In genomic region chr16:73011926-73012325, GRCh38 we compare ENCODE assay signal across 20 cellular contexts. TPM values are rescaled to one million over a fixed set of nuclear protein-coding genes. Genes with fewer than 3 reads are reported as not detected.
DNase-seq lines count a peak whose midpoint lies in the region; ATAC-seq and TF ChIP-seq lines count a peak whose summit lies in the region.
"Had no signal": no experiment of that assay in that cellular context is flagged by ENCODE, and none has a peak within 500 bp of the region (broad histone marks: within the 10 kb centered on the region; RNA-seq: fewer than 3 reads in every experiment).

No MANE protein-coding gene starts in this region.

- no peak overlapping the region for H3K9ac ChIP-seq in SK-N-SH

- DNase-seq in SK-N-SH (no peak), NCI-H2196 (lab: John Stamatoyannopoulos, UW; ENCODE audit: unreplicated experiment) (peak; percentile 59), brain microvascular endothelial cell (no peak), gastrocnemius medialis (peak; percentile 72 to 84), T-cell (no peak)
- DNase-seq: activated B cell treated with CpG ODN at 0.5 μM for 24 hours; amniotic stem cell; CD4-positive, CD25-positive, alpha-beta regulatory T cell; cerebellar nuclear complex; DND-41; hypothalamus; kidney glomerular epithelial cell; MM.1S; NCI-H2081 treated with DMSO at 0.1 percent for 48 hours; stimulated activated naive CD8-positive, alpha-beta T cell treated with anti-CD3 and anti-CD28 coated beads, Interleukin-15, amount 100 ng/mL, for 72 hours had no signal

- H3K4me3 ChIP-seq in SK-N-SH (ENCODE audit: low read depth in 2 of 2, low read length in 1 of 2) (no peak overlapping the region), brain microvascular endothelial cell (ENCODE audit: low read depth, low read length) (no peak overlapping the region), gastrocnemius medialis (peak overlapping the region in 1 of 4 donors; percentile 28)

- no peaks in the 10 kb centered on the region for H3K36me3 ChIP-seq in SK-N-SH (replicated peaks in 1 of 2; ENCODE audit: control insufficient read depth in 1 of 2, insufficient read depth in 2 of 2, low read length in 1 of 2)
- no peaks in the 10 kb centered on the region for H3K36me3 ChIP-seq in brain microvascular endothelial cell (replicated peaks)
- H3K36me3 ChIP-seq in gastrocnemius medialis, result no peaks in the 10 kb centered on the region

- H3K9me3 ChIP-seq in SK-N-SH, result no peaks in the 10 kb centered on the region
- no peaks in the 10 kb centered on the region for H3K9me3 ChIP-seq in gastrocnemius medialis

- TF ChIP-seq EP300 in SK-N-SH (IDR thresholded peaks at IDR 0.05; ENCODE audit: borderline replicate concordance in 1 of 2, low read depth in 1 of 2, low read length in 1 of 2), result no peak

- no peak for TF ChIP-seq RAD21 in SK-N-SH (IDR thresholded peaks at IDR 0.05; ENCODE audit: low read length)

- no peaks in the 10 kb centered on the region for H3K27me3 Mint-ChIP-seq in T-cell
- H3K27me3 Mint-ChIP-seq: activated B cell treated with CpG ODN at 0.5 μM for 24 hours had no signal

- WGBS in SK-N-SH (ENCODE audit: low lambda C conversion rate), result 95% methylated on average over 4 of the region's 4 CpGs

- H2AFZ ChIP-seq in SK-N-SH (ENCODE audit: low read depth), result no peak overlapping the region

- POLR2A ChIA-PET in SK-N-SH (lab: Yijun Ruan, JAX), result no interaction called here
- POLR2A ChIA-PET in T-cell (lab: Charles Lee), result no interaction called here

- peaks cover 47% of the 10 kb centered on the region for H4K20me1 ChIP-seq in SK-N-SH (ENCODE audit: insufficient read depth)

- H3K4me3 Mint-ChIP-seq in T-cell, result no peak overlapping the region
- H3K4me3 Mint-ChIP-seq: activated B cell treated with CpG ODN at 0.5 μM for 24 hours; activated T-helper 17 cell treated with anti-CD3 and anti-CD28 coated beads, Interleukin-2, amount 50 U/mL, for 72 hours; mesothelial cell of epicardium; stimulated activated naive CD8-positive, alpha-beta T cell treated with anti-CD3 and anti-CD28 coated beads, Interleukin-15, amount 100 ng/mL, for 72 hours had no signal

- peaks cover 98% of the 10 kb centered on the region for H3K79me2 ChIP-seq in SK-N-SH (ENCODE audit: insufficient read depth)

- H3K27ac Mint-ChIP-seq in T-cell, result no peak overlapping the region
- H3K27ac Mint-ChIP-seq: activated B cell treated with CpG ODN at 0.5 μM for 24 hours; activated T-helper 17 cell treated with anti-CD3 and anti-CD28 coated beads, Interleukin-2, amount 50 U/mL, for 72 hours; CD4-positive, CD25-positive, alpha-beta regulatory T cell; mesothelial cell of epicardium; stimulated activated naive CD8-positive, alpha-beta T cell treated with anti-CD3 and anti-CD28 coated beads, Interleukin-15, amount 100 ng/mL, for 72 hours had no signal

- H3F3A ChIP-seq in SK-N-SH (replicated peaks; ENCODE audit: insufficient read depth), result no peaks in the 10 kb centered on the region

- peaks cover 6 to 10% of the 10 kb centered on the region in 2 experiments; a peak in 2 of 4 replicates for H3K4me1 ChIP-seq in SK-N-SH (ENCODE audit: control insufficient read depth in 1 of 2, insufficient read depth in 2 of 2, low read depth in 1 of 2, low read length in 1 of 2)
- peaks cover 76 to 84% of the 10 kb centered on the region in 2 donors for H3K4me1 ChIP-seq in gastrocnemius medialis

- CTCF ChIA-PET in SK-N-SH (lab: Yijun Ruan, JAX), result interaction anchor here (0.6 to 2.9 kb wide), 6 partner anchors 10 to 1735 kb away, joined by 3 to 13 read pairs (median 4); no protein-coding TSS in a partner anchor
- CTCF ChIA-PET in T-cell (lab: Charles Lee), result no interaction called here

- in situ Hi-C loops in brain microvascular endothelial cell (cut with HindIII; ENCODE audit: low pct_ligation_motif_present, low sequenced_read_pairs) (no loop called here), gastrocnemius medialis (cut with MboI; ENCODE audit: low sequenced_read_pairs in 4 of 4) (no loop called here)

- TF ChIP-seq CTCF in SK-N-SH (IDR thresholded peaks at IDR 0.05), result 0 out of 2 replicates have a peak, but pooled peaks have one; percentile 9
- TF ChIP-seq CTCF in brain microvascular endothelial cell (IDR thresholded peaks at IDR 0.05; ENCODE audit: low read depth, low read length, missing control alignments), result peak; percentile 15
- peak in 4 of 5 experiments; percentile 20 to 47 (median 36) for TF ChIP-seq CTCF in gastrocnemius medialis (IDR thresholded peaks at IDR 0.05 in 4 of 5, conservative IDR thresholded peaks at IDR 0.05 in 1 of 5)

- ATAC-seq in SK-N-SH treated with all-trans-retinoic acid at 6 μM for 48 hours (no peak), gastrocnemius medialis (peak; percentile 86 to 87), HG02973 (IDR thresholded peaks at IDR 0.05; ENCODE audit: unreplicated experiment) (no peak), HG02870 (IDR thresholded peaks at IDR 0.05; ENCODE audit: unreplicated experiment) (no peak), T-cell (replicated peaks in 1 of 4) (no peak)
- ATAC-seq: activated T-helper 17 cell treated with anti-CD3 and anti-CD28 coated beads, Interleukin-2, amount 50 U/mL, for 72 hours; stimulated activated naive CD8-positive, alpha-beta T cell treated with anti-CD3 and anti-CD28 coated beads, Interleukin-15, amount 100 ng/mL, for 72 hours had no signal

- H3K4me1 Mint-ChIP-seq in T-cell, result no peaks in the 10 kb centered on the region
- H3K4me1 Mint-ChIP-seq: activated T-helper 17 cell treated with anti-CD3 and anti-CD28 coated beads, Interleukin-2, amount 50 U/mL, for 72 hours; CD4-positive, CD25-positive, alpha-beta regulatory T cell; stimulated activated naive CD8-positive, alpha-beta T cell treated with anti-CD3 and anti-CD28 coated beads, Interleukin-15, amount 100 ng/mL, for 72 hours had no signal

- no peaks in the 10 kb centered on the region for H3K9me2 ChIP-seq in SK-N-SH

- no peak overlapping the region for H3K4me2 ChIP-seq in SK-N-SH

- no peaks in the 10 kb centered on the region for H3K9me3 Mint-ChIP-seq in T-cell
- H3K9me3 Mint-ChIP-seq: activated B cell treated with CpG ODN at 0.5 μM for 24 hours; activated T-helper 17 cell treated with anti-CD3 and anti-CD28 coated beads, Interleukin-2, amount 50 U/mL, for 72 hours; mesothelial cell of epicardium; stimulated activated naive CD8-positive, alpha-beta T cell treated with anti-CD3 and anti-CD28 coated beads, Interleukin-15, amount 100 ng/mL, for 72 hours had no signal

- H3K36me3 Mint-ChIP-seq in T-cell, result no peaks in the 10 kb centered on the region
- H3K36me3 Mint-ChIP-seq: CD4-positive, CD25-positive, alpha-beta regulatory T cell; mesothelial cell of epicardium had no signal

- H3K27ac ChIP-seq in SK-N-SH (ENCODE audit: low read depth in 2 of 2, low read length in 1 of 2) (no peak overlapping the region), brain microvascular endothelial cell (no peak overlapping the region), gastrocnemius medialis (peak overlapping the region; percentile 75 to 83 (median 81))

- intact Hi-C loops in gastrocnemius medialis (cut with DNase I; ENCODE audit: low total_unique reads), result loop anchor here (1.0 to 2.0 kb wide), 2 partner anchors 73 to 180 kb away; no protein-coding TSS in a partner anchor

- peak; percentile 12 to 36 for TF ChIP-seq POLR2A in gastrocnemius medialis (IDR thresholded peaks at IDR 0.05)

- no peaks in the 10 kb centered on the region for H3K27me3 ChIP-seq in SK-N-SH (ENCODE audit: insufficient read depth)
- H3K27me3 ChIP-seq in brain microvascular endothelial cell (replicated peaks), result no peaks in the 10 kb centered on the region
- no peaks in the 10 kb centered on the region for H3K27me3 ChIP-seq in gastrocnemius medialis

TF ChIP-seq in SK-N-SH, 30 proteins besides CTCF, POLR2A, EP300 and RAD21 (continues in another document):
- TF ChIP-seq GATA2 (CRISPR knock-in tag; IDR thresholded peaks at IDR 0.05), result no peak
- TF ChIP-seq GABPA (IDR thresholded peaks at IDR 0.05; ENCODE audit: low read depth), result no peak
- TF ChIP-seq MXI1 (IDR thresholded peaks at IDR 0.05; ENCODE audit: low read depth, low read length), result no peak
- TF ChIP-seq RFX5 (IDR thresholded peaks at IDR 0.05; ENCODE audit: low read length), result no peak
- no peak for TF ChIP-seq NFIC (IDR thresholded peaks at IDR 0.05; ENCODE audit: borderline replicate concordance)
- TF ChIP-seq SIN3A (IDR thresholded peaks at IDR 0.05; ENCODE audit: borderline replicate concordance, low read depth, low read length), result no peak
- no peak for TF ChIP-seq FOXJ3 (CRISPR knock-in tag; IDR thresholded peaks at IDR 0.05)
- TF ChIP-seq TCF12 (IDR thresholded peaks at IDR 0.05), result no peak

TF ChIP-seq in SK-N-SH treated with all-trans-retinoic acid at 6 μM for 48 hours, 23 proteins besides CTCF, POLR2A, EP300 and RAD21 (continues in another document):
- TF ChIP-seq ZNF8 (CRISPR knock-in tag; IDR thresholded peaks at IDR 0.05), result no peak
- TF ChIP-seq SNAI2 (CRISPR knock-in tag; IDR thresholded peaks at IDR 0.05), result no peak
- no peak for TF ChIP-seq ZNF70 (CRISPR knock-in tag; IDR thresholded peaks at IDR 0.05)
- no peak for TF ChIP-seq TOX (CRISPR knock-in tag; IDR thresholded peaks at IDR 0.05; ENCODE audit: borderline replicate concordance)
- TF ChIP-seq ZFP30 (CRISPR knock-in tag; IDR thresholded peaks at IDR 0.05), result no peak
- TF ChIP-seq ZFP3 (CRISPR knock-in tag; IDR thresholded peaks at IDR 0.05), result no peak
- TF ChIP-seq PPARA (CRISPR knock-in tag; IDR thresholded peaks at IDR 0.05; ENCODE audit: borderline replicate concordance), result no peak
- TF ChIP-seq GLIS3 (CRISPR knock-in tag; IDR thresholded peaks at IDR 0.05), result no peak
- no peak for TF ChIP-seq RARB (CRISPR knock-in tag; IDR thresholded peaks at IDR 0.05)
- TF ChIP-seq POU6F1 (CRISPR knock-in tag; IDR thresholded peaks at IDR 0.05; ENCODE audit: borderline replicate concordance, low read depth), result no peak

RNA-seq across cellular contexts. Expression of gene ZFHX3, which starts 36.0 kb away (rescaled TPM):
- polyA plus RNA-seq in SK-N-SH (2012; rRNA removed), result 1.9 and 2.0 TPM in 2 replicates
- polyA plus RNA-seq in SK-N-SH (2012; cell fraction: cytosol; rRNA removed), result 1.9 and 2.0 TPM in 2 replicates
- polyA plus RNA-seq in SK-N-SH (2012; cell fraction: nucleus; rRNA removed), result 4.1 and 5.0 TPM in 2 replicates
- 10 to 100 TPM; 14.0 to 28.5 (median 27.3) TPM for total RNA-seq in gastrocnemius medialis
- 1 to 10 TPM in 3 of 5 donors, under 1 TPM in 2; 0.35 to 2.1 (median 1.0) TPM for total RNA-seq in T-cell

Comparison
In these comparisons a context has a peak if more than half of its experiments do, and no peak if none do; other contexts are left out.
1. DNase-seq: peak in NCI-H2196 (single experiment) and gastrocnemius medialis (2 of 2); none in SK-N-SH (single experiment), brain microvascular endothelial cell (single experiment) and T-cell (0 of 34).
2. H3K27ac ChIP-seq: peak in gastrocnemius medialis (4 of 4); none in SK-N-SH (0 of 2) and brain microvascular endothelial cell (single experiment).
3. ATAC-seq: peak in gastrocnemius medialis (2 of 2); none in SK-N-SH treated with all-trans-retinoic acid at 6 μM for 48 hours (single experiment), HG02973 (single experiment), HG02870 (single experiment) and T-cell (0 of 4).
4. RNA of gene ZFHX3, which starts 36.0 kb away (total RNA-seq): 14.0 to 28.5 TPM in gastrocnemius medialis; 0.35 to 2.1 TPM in T-cell; every median in the first group is over 4 times any median in the second.
5. Peak in every context shown above with its lines, with median percentiles within 50 percentile points of each other: CTCF ChIP-seq.